18 cellular contexts compared by ENCODE assay signal in the genomic region with DNA sequence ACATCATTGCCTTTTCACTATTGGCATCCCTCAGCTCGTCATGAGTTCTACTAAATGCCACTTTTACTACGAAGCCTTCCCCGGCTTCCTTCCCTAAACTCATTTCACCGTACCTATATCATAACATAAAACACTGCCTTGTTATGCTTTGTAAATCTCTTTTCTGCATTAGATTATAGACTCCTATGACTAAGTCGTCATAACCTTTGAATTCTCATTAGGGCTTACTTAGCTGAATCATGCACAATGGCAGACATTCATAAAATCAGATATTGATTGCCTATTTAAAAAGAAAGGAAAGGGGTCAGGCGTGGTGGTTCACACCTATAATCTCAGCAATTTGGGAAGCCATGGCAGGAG. TPM values are rescaled to one million over a fixed set of nuclear protein-coding genes. Genes with fewer than 3 reads are reported as not detected.
DNase-seq lines count a peak whose midpoint lies in the region; ATAC-seq and TF ChIP-seq lines count a peak whose summit lies in the region.
"Had no signal": no experiment of that assay in that cellular context is flagged by ENCODE, and none has a peak within 500 bp of the region (broad histone marks: within the 10 kb centered on the region; RNA-seq: fewer than 3 reads in every experiment).

No MANE protein-coding gene starts in this region.

- peak overlapping the region; percentile 30 for H3K4me3 Mint-ChIP-seq in T-helper 2 cell treated with Interferon-gamma antibody and Interleukin-4, amounts not matched to agents 5 μg/mL and 100 μg/mL, for 36 hours
- peak overlapping the region; percentile 1 for H3K4me3 Mint-ChIP-seq in activated B cell treated with CpG ODN at 0.5 μM for 24 hours
- peak overlapping the region in 9 of 10 donors; percentile 8 to 79 (median 38) for H3K4me3 Mint-ChIP-seq in naive thymus-derived CD8-positive, alpha-beta T cell

- H3K27ac Mint-ChIP-seq in T-helper 2 cell treated with Interferon-gamma antibody and Interleukin-4, amounts not matched to agents 5 μg/mL and 100 μg/mL, for 36 hours, result peak overlapping the region; percentile 41
- H3K27ac Mint-ChIP-seq in activated B cell treated with CpG ODN at 0.5 μM for 24 hours, result peak overlapping the region; percentile 70
- H3K27ac Mint-ChIP-seq in naive thymus-derived CD8-positive, alpha-beta T cell, result peak overlapping the region; percentile 11 to 91 (median 74)

- CTCF ChIA-PET in activated B cell treated with CpG ODN at 0.5 μM for 24 hours (lab: Charles Lee), result interaction anchor here (0.8 kb wide), 1 partner anchor 445 kb away, joined by 4 read pairs; no protein-coding TSS in a partner anchor

- POLR2A ChIA-PET in activated B cell treated with CpG ODN at 0.5 μM for 24 hours (lab: Charles Lee), result interaction anchor here (0.8 to 2.5 kb wide), 7 partner anchors 10 to 381 kb away, joined by 3 to 19 read pairs (median 6); a partner anchor contains a TSS
- POLR2A ChIA-PET in naive thymus-derived CD8-positive, alpha-beta T cell (lab: Charles Lee), result interaction anchor here (1.0 to 5.6 kb wide), 6 partner anchors 9 to 94 kb away, joined by 3 to 38 read pairs (median 4); a partner anchor contains a TSS

- DNase-seq in T-helper 2 cell treated with Interferon-gamma antibody and Interleukin-4, amounts not matched to agents 5 μg/mL and 100 μg/mL, for 36 hours (ENCODE audit: low spot score), result no peak
- DNase-seq in T-helper 2 cell (no peak), activated B cell treated with CpG ODN at 0.5 μM for 24 hours (no peak), HuH-7 (ENCODE audit: low spot score) (no peak), GOT3 (lab: John Stamatoyannopoulos, UW) (no peak)
- no peak for DNase-seq in naive thymus-derived CD8-positive, alpha-beta T cell
- DNase-seq: central memory CD4-positive, alpha-beta T cell; COR-L47; GDM1; H7; Karpas-422; mesenchymal stem cell; NCI-H1694; PC-3; stimulated activated naive CD4-positive, alpha-beta T cell treated with Interleukin-2 at 50 U/mL for 16 hours had no signal

- peaks cover 45% of the 10 kb centered on the region for H3K36me3 Mint-ChIP-seq in T-helper 2 cell treated with Interferon-gamma antibody and Interleukin-4, amounts not matched to agents 5 μg/mL and 100 μg/mL, for 36 hours (ENCODE audit: low read depth)
- peaks cover 59% of the 10 kb centered on the region for H3K36me3 Mint-ChIP-seq in activated B cell treated with CpG ODN at 0.5 μM for 24 hours (ENCODE audit: low read depth)
- H3K36me3 Mint-ChIP-seq in naive thymus-derived CD8-positive, alpha-beta T cell, result peaks cover 18 to 51% (median 25%) of the 10 kb centered on the region in 3 donors

- H3K27me3 Mint-ChIP-seq in T-helper 2 cell treated with Interferon-gamma antibody and Interleukin-4, amounts not matched to agents 5 μg/mL and 100 μg/mL, for 36 hours (ENCODE audit: low read depth), result no peaks in the 10 kb centered on the region
- no peaks in the 10 kb centered on the region for H3K27me3 Mint-ChIP-seq in activated B cell treated with CpG ODN at 0.5 μM for 24 hours
- no peaks in the 10 kb centered on the region for H3K27me3 Mint-ChIP-seq in naive thymus-derived CD8-positive, alpha-beta T cell

- ATAC-seq in GM18867 (IDR thresholded peaks at IDR 0.05; ENCODE audit: unreplicated experiment), result peak; percentile 30
- no peak for ATAC-seq in activated B cell treated with CpG ODN at 0.5 μM for 24 hours (ENCODE audit: low read depth)
- no peak for ATAC-seq in naive thymus-derived CD8-positive, alpha-beta T cell
- ATAC-seq in GM19463 (IDR thresholded peaks at IDR 0.05; ENCODE audit: unreplicated experiment), result no peak
- ATAC-seq: gastroesophageal sphincter, PC-3 had no signal

- intact Hi-C loops in activated B cell treated with CpG ODN at 0.5 μM for 24 hours (cut with micrococcal nuclease), result loop anchor here (2.0 to 5.0 kb wide), 2 partner anchors 14 to 47 kb away; no protein-coding TSS in a partner anchor

- TF ChIP-seq CTCF in activated B cell treated with CpG ODN at 0.5 μM for 24 hours (IDR thresholded peaks at IDR 0.05), result no peak

- peaks cover 13% of the 10 kb centered on the region for H3K9me3 Mint-ChIP-seq in T-helper 2 cell treated with Interferon-gamma antibody and Interleukin-4, amounts not matched to agents 5 μg/mL and 100 μg/mL, for 36 hours
- H3K9me3 Mint-ChIP-seq in activated B cell treated with CpG ODN at 0.5 μM for 24 hours, result peaks cover 10% of the 10 kb centered on the region
- H3K9me3 Mint-ChIP-seq in naive thymus-derived CD8-positive, alpha-beta T cell, result peaks cover 3 to 31% (median 16%) of the 10 kb centered on the region in 9 donors

- peaks cover 43% of the 10 kb centered on the region for H3K4me1 Mint-ChIP-seq in T-helper 2 cell treated with Interferon-gamma antibody and Interleukin-4, amounts not matched to agents 5 μg/mL and 100 μg/mL, for 36 hours (ENCODE audit: low read depth)
- H3K4me1 Mint-ChIP-seq in activated B cell treated with CpG ODN at 0.5 μM for 24 hours, result peaks cover 45% of the 10 kb centered on the region
- peaks cover 24 to 76% (median 66%) of the 10 kb centered on the region in 4 donors for H3K4me1 Mint-ChIP-seq in naive thymus-derived CD8-positive, alpha-beta T cell

RNA-seq across cellular contexts. Expression of a gene that starts 21.0 kb away (rescaled TPM):
- total RNA-seq in activated B cell treated with CpG ODN at 0.5 μM for 24 hours, result 423 and 429 TPM in 2 replicates
- 100 to 1,000 TPM; 537 to 544 TPM for total RNA-seq in naive thymus-derived CD8-positive, alpha-beta T cell
- 100 to 1,000 TPM; 705 to 889 (median 719) TPM for polyA plus RNA-seq in naive thymus-derived CD8-positive, alpha-beta T cell
